ENCODE assay signal across 1 cellular context in the genomic region with DNA sequence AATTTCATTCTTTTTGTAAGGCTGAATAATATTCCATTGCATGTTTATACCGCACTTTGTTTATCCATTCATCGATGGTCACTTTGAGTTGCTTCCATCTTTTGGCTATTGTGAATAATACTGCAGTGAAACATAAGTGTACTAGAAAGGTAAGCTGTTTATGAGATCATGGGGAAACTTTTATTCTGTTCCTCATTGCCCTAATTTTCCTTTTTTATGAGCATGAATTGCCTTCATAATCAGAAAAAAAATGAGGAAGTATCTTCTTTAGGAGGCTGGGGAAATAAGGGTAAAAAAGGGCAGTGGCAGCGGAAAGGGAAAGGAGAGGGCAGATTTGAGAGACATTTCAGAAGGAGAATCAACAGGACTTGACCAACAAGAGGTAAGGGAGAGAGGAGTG.
TF ChIP-seq lines count a peak whose summit lies in the region.

No MANE protein-coding gene starts in this region.

TF ChIP-seq in GM23338, 12 proteins besides CTCF, POLR2A, EP300 and RAD21:
- TF ChIP-seq STAT1 (IDR thresholded peaks at IDR 0.05; ENCODE audit: unreplicated experiment) (no peak), EZH2phosphoT487 (IDR thresholded peaks at IDR 0.05; ENCODE audit: unreplicated experiment) (no peak), ETS1 (IDR thresholded peaks at IDR 0.05) (no peak), ZNF331 (CRISPR knock-in tag; IDR thresholded peaks at IDR 0.05; ENCODE audit: low read depth) (no peak), ZNF114 (CRISPR knock-in tag; IDR thresholded peaks at IDR 0.05) (no peak), EZH2 (IDR thresholded peaks at IDR 0.05; ENCODE audit: low read depth, unreplicated experiment) (no peak), CREB1 (CRISPR knock-in tag; IDR thresholded peaks at IDR 0.05; ENCODE audit: low read depth) (no peak), POLR2AphosphoS5 (IDR thresholded peaks at IDR 0.05; ENCODE audit: low read depth) (no peak)
